Comparison of ENCODE assay signal across 8 cellular contexts in the genomic region with DNA sequence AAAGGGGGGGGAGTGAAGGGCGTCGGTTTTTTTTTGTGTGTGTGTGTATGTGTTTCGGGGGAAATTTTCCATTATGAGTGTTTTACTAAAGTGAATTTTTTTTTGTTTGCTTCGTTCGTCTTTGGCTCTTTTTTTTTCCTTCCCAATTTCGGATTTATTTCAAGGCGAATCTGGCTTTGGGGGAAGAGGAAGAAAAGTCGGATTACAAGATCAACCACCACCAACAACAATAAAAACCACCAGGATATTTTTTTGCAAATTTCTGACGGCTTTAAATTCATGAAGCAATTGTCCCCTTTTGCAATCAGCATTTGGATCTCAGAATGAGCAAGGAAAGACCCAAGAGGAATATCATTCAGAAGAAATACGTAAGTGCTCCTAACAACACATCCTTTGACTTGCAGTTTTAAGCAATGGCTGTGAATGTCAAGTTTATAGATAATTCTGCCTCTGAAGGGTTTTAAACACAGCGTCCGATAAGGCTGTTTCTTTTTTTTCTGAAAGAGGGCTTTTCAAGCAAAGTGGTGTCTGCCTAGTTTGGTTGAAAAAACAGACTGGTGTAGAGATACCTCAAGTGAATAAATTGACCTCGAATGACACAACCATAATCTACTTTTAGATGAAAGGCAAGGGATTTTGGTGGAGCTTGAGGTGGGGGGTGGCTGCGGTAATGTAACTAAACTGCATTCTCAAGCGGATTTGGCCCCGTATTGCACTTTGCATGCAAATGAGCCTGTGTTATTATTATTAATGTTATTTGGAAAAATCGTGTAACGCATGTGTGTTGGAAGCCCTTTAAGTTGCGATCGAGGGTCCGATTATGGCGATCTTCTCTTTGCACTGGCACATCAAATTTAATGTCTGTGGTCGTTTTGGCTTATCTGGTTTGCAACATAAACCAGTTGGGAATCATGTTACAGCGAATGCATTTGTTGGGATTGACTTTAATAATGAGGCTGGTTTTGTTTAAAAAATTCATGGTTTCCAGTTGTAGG. TPM values are rescaled to one million over a fixed set of nuclear protein-coding genes. Genes with fewer than 3 reads are reported as not detected.
DNase-seq lines count a peak whose midpoint lies in the region; FAIRE-seq and TF ChIP-seq lines count a peak whose summit lies in the region.

No MANE protein-coding gene starts in this region.

- no peaks in the 10 kb centered on the region for H3K79me2 ChIP-seq in OCI-LY1 (ENCODE audit: insufficient read depth, low read length)

- intact Hi-C loops in uterus (cut with DNase I; ENCODE audit: low total_unique reads): no loop called here

- H3K9me3 ChIP-seq in OCI-LY1 (ENCODE audit: low read length) (no peaks in the 10 kb centered on the region), mesodermal cell (ENCODE audit: control insufficient read depth, low read length) (no peaks in the 10 kb centered on the region), uterus (no peaks in the 10 kb centered on the region)

- H4K20me1 ChIP-seq in OCI-LY1 (ENCODE audit: insufficient read depth, low read length): no peaks in the 10 kb centered on the region

- H3K4me1 ChIP-seq in OCI-LY1 (ENCODE audit: insufficient read depth, low read length, severe bottlenecking): peaks cover 37% of the 10 kb centered on the region
- H3K4me1 ChIP-seq in mesodermal cell (ENCODE audit: control insufficient read depth, insufficient read depth, low read length, poor library complexity, severe bottlenecking): peaks cover 4% of the 10 kb centered on the region
- H3K4me1 ChIP-seq in uterus: no peaks in the 10 kb centered on the region

- H3K4me3 ChIP-seq in OCI-LY1 (ENCODE audit: low read depth, low read length, poor library complexity, severe bottlenecking): peak overlapping the region; percentile 81
- H3K4me3 ChIP-seq in bronchial epithelial cell (ENCODE audit: low read depth, low read length): peak overlapping the region; percentile 95
- H3K4me3 ChIP-seq in mesodermal cell (ENCODE audit: extremely low read depth, insufficient read depth, low read length, poor library complexity, severe bottlenecking): peak overlapping the region; percentile 72
- H3K4me3 ChIP-seq in uterus: peak overlapping the region; percentile 78 to 87

- no peak overlapping the region for H3K27ac ChIP-seq in OCI-LY1 (ENCODE audit: low read depth, low read length, poor library complexity, severe bottlenecking)
- peak overlapping the region; percentile 19 for H3K27ac ChIP-seq in mesodermal cell (ENCODE audit: low read depth, low read length, severe bottlenecking)
- H3K27ac ChIP-seq in uterus: peak overlapping the region; percentile 92 to 93

- FAIRE-seq in GM18507 (lab: Jason Lieb, UNC) (peak; percentile 31), bronchial epithelial cell (lab: Jason Lieb, UNC) (no peak), urothelium cell line (lab: Jason Lieb, UNC) (no peak)

- in situ Hi-C loops in ACHN (cut with HindIII; ENCODE audit: low pct_ligation_motif_present, low pct_unique_long_range_greater_than_20kb, low sequenced_read_pairs): no loop called here

- H3K36me3 ChIP-seq in OCI-LY1 (ENCODE audit: insufficient read depth, low read length): no peaks in the 10 kb centered on the region
- no peaks in the 10 kb centered on the region for H3K36me3 ChIP-seq in bronchial epithelial cell (ENCODE audit: control insufficient read depth, insufficient read depth, low read length)
- H3K36me3 ChIP-seq in mesodermal cell (ENCODE audit: control insufficient read depth, insufficient read depth, low read length): no peaks in the 10 kb centered on the region
- H3K36me3 ChIP-seq in uterus: no peaks in the 10 kb centered on the region

- WGBS in mesodermal cell (ENCODE audit: insufficient coverage in 2 of 2), 2 experiments: 0 to 3% methylated on average over 13 of the region's 24 CpGs

- H3F3A ChIP-seq in OCI-LY1 (ENCODE audit: insufficient read depth, low read length): peaks cover 6% of the 10 kb centered on the region; the same call in 1 of the 2 replicates

- TF ChIP-seq POLR2A in uterus (IDR thresholded peaks at IDR 0.05): no peak

- no peak for DNase-seq in GM18507 (ENCODE audit: extremely low spot score, insufficient read length, low read depth)
- peak; percentile 20 for DNase-seq in bronchial epithelial cell (ENCODE audit: low read depth)
- no peak for DNase-seq in uterus
- no peak for DNase-seq in occipital lobe (lab: John Stamatoyannopoulos, UW)
- DNase-seq in urothelium cell line (ENCODE audit: low spot score): no peak
- no peak for DNase-seq in ACHN

- H3K27me3 ChIP-seq in OCI-LY1 (ENCODE audit: insufficient read depth, low read length) (0 out of 2 replicates have a peak, but pooled peaks cover 4% of the 10 kb centered on the region), bronchial epithelial cell (ENCODE audit: control insufficient read depth, insufficient read depth, low read length) (no peaks in the 10 kb centered on the region), uterus (no peaks in the 10 kb centered on the region)

- 0 out of 2 replicates have a peak overlapping the region, but pooled peaks have one; percentile 22 for H2AFZ ChIP-seq in OCI-LY1 (ENCODE audit: low read length)

- H3K4me2 ChIP-seq in OCI-LY1 (ENCODE audit: low read length): peak overlapping the region; percentile 99

- no peak for TF ChIP-seq CTCF in OCI-LY1 (IDR thresholded peaks at IDR 0.05; ENCODE audit: low read length)
- no peak for TF ChIP-seq CTCF in bronchial epithelial cell (IDR thresholded peaks at IDR 0.05; ENCODE audit: insufficient read depth, low read length, severe bottlenecking)
- TF ChIP-seq CTCF in uterus (IDR thresholded peaks at IDR 0.05): no peak

- peak overlapping the region; percentile 79 for H3K9ac ChIP-seq in OCI-LY1 (ENCODE audit: low read length)

- no peaks in the 10 kb centered on the region for H3K9me2 ChIP-seq in OCI-LY1 (ENCODE audit: low read depth, low read length)

RNA-seq across cellular contexts. Expression of gene JARID2, which starts 0.6 kb away (rescaled TPM):
- total RNA-seq in bronchial epithelial cell (29.2 and 40.5 TPM in 2 replicates), uterus (10 to 100 TPM in 2 of 4 donors, 1 to 10 TPM in 2; 2.6 to 15.8 (median 8.0) TPM), occipital lobe (18.6 TPM)
- 32.9 TPM for polyA plus RNA-seq in mesodermal cell (2013, experiment 1 of 2)
- polyA plus RNA-seq in mesodermal cell (2013, experiment 2 of 2): 28.8 TPM
